Comparison of ENCODE assay signal across 17 cellular contexts in the genomic region with DNA sequence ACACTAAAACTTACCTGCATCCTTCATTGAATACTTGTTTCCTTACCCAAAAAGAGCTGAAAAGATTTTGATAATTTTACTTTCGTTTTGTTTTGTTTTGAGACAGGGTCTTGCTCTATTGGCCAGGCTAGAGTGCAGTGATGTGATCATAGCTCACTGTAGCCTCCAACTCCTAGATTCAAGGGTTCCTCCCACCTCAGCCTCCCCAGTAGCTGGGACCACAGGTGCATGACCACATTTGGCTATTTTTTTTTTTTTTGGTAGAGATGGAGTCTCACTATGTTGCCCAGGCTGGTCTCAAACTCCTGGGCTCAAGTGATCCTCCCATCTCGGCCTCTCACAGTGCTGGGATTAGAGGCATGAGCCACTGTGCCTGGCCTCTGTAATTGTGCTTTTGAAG. TPM values are rescaled to one million over a fixed set of nuclear protein-coding genes. Genes with fewer than 3 reads are reported as not detected.
"Had no signal": no experiment of that assay in that cellular context is flagged by ENCODE, and none has a peak within 500 bp of the region (broad histone marks: within the 10 kb centered on the region; RNA-seq: fewer than 3 reads in every experiment).

No MANE protein-coding gene starts in this region.

- H3K9me3 ChIP-seq: transverse colon, vagina had no signal

- ATAC-seq: activated CD4-positive, CD25-positive, alpha-beta regulatory T cell treated with anti-CD3 and anti-CD28 coated beads, Interleukin-2, amount 50 U/mL, for 24 hours; effector memory CD8-positive, alpha-beta T cell; left ventricle myocardium superior; natural killer cell treated with Interleukin-12 subunit alpha and Interleukin-12 subunit beta and Interleukin-15 and Interleukin-18, amount 100 ng/mL, for 72 hours; stimulated activated naive B cell treated with anti-CD40 and anti-IgM and Interleukin-4, amounts not matched to agents 10 μg/mL and 1 μg/mL and 100 μg/mL, for 72 hours had no signal

- H3K27me3 Mint-ChIP-seq: dendritic cell treated with granulocyte-macrophage colony-stimulating factor and Interleukin-4, amounts not matched to agents 40 ng/mL and 50 ng/mL, for 4 days; effector memory CD8-positive, alpha-beta T cell; natural killer cell treated with Interleukin-12 subunit alpha and Interleukin-12 subunit beta and Interleukin-15 and Interleukin-18, amount 100 ng/mL, for 72 hours; stimulated activated naive B cell treated with anti-CD40 and anti-IgM and Interleukin-4, amounts not matched to agents 10 μg/mL and 1 μg/mL and 100 μg/mL, for 72 hours had no signal

- H3K4me3 Mint-ChIP-seq: dendritic cell treated with granulocyte-macrophage colony-stimulating factor and Interleukin-4, amounts not matched to agents 40 ng/mL and 50 ng/mL, for 4 days; effector memory CD8-positive, alpha-beta T cell; natural killer cell treated with Interleukin-12 subunit alpha and Interleukin-12 subunit beta and Interleukin-15 and Interleukin-18, amount 100 ng/mL, for 72 hours; stimulated activated naive B cell treated with anti-CD40 and anti-IgM and Interleukin-4, amounts not matched to agents 10 μg/mL and 1 μg/mL and 100 μg/mL, for 72 hours had no signal

- H3K9me3 Mint-ChIP-seq: activated T-helper 2 cell treated with anti-CD3 and anti-CD28 coated beads, Interferon-gamma antibody, Interleukin-2, Interleukin-4, amounts not matched to agents 10 μg/mL and 5 μg/mL and 100 μg/mL, durations not matched to agents 14 hours and 24 hours and 36 hours; dendritic cell treated with granulocyte-macrophage colony-stimulating factor and Interleukin-4, amounts not matched to agents 40 ng/mL and 50 ng/mL, for 4 days; effector memory CD8-positive, alpha-beta T cell; natural killer cell treated with Interleukin-12 subunit alpha and Interleukin-12 subunit beta and Interleukin-15 and Interleukin-18, amount 100 ng/mL, for 72 hours; stimulated activated naive B cell treated with anti-CD40 and anti-IgM and Interleukin-4, amounts not matched to agents 10 μg/mL and 1 μg/mL and 100 μg/mL, for 72 hours had no signal

- H3K27ac Mint-ChIP-seq: activated T-helper 2 cell treated with anti-CD3 and anti-CD28 coated beads, Interferon-gamma antibody, Interleukin-2, Interleukin-4, amounts not matched to agents 10 μg/mL and 5 μg/mL and 100 μg/mL, durations not matched to agents 14 hours and 24 hours and 36 hours had no signal

- H3K4me3 ChIP-seq: transverse colon, vagina had no signal

- DNase-seq: activated T-cell treated with anti-CD3 and anti-CD28 coated beads for 4 hours; cerebellar nuclear complex; effector memory CD8-positive, alpha-beta T cell; kidney glomerular epithelial cell; mesenchymal stem cell; posterior cingulate gyrus; stimulated activated CD4-positive, alpha-beta T cell treated with anti-CD3 and anti-CD28 coated beads, Interleukin-2, amount 100 ng/mL, for 48 hours; stimulated activated naive B cell treated with anti-CD40 and anti-IgM and Interleukin-4, amounts not matched to agents 10 μg/mL and 1 μg/mL and 100 μg/mL, for 72 hours; SW 1271; transverse colon had no signal

- H3K36me3 Mint-ChIP-seq: natural killer cell treated with Interleukin-12 subunit alpha and Interleukin-12 subunit beta and Interleukin-15 and Interleukin-18, amount 100 ng/mL, for 72 hours had no signal

- H3K27me3 ChIP-seq: transverse colon, vagina had no signal

- H3K27ac ChIP-seq: transverse colon, vagina had no signal

RNA-seq across cellular contexts. Expression of a gene that starts 10.0 kb away (rescaled TPM):
- total RNA-seq: epithelial cell of proximal tubule had no signal

RNA-seq across cellular contexts. Expression of a gene that starts 13.1 kb away (rescaled TPM):
- total RNA-seq: activated T-helper 2 cell treated with anti-CD3 and anti-CD28 coated beads, Interferon-gamma antibody, Interleukin-2, Interleukin-4, amounts not matched to agents 10 μg/mL and 5 μg/mL and 100 μg/mL, durations not matched to agents 14 hours and 24 hours and 36 hours; epithelial cell of proximal tubule; natural killer cell treated with Interleukin-12 subunit alpha and Interleukin-12 subunit beta and Interleukin-15 and Interleukin-18, amount 100 ng/mL, for 72 hours had no signal

RNA-seq across cellular contexts. Expression of a gene that starts 28.4 kb away (rescaled TPM):
- total RNA-seq: activated T-helper 2 cell treated with anti-CD3 and anti-CD28 coated beads, Interferon-gamma antibody, Interleukin-2, Interleukin-4, amounts not matched to agents 10 μg/mL and 5 μg/mL and 100 μg/mL, durations not matched to agents 14 hours and 24 hours and 36 hours; epithelial cell of proximal tubule; natural killer cell treated with Interleukin-12 subunit alpha and Interleukin-12 subunit beta and Interleukin-15 and Interleukin-18, amount 100 ng/mL, for 72 hours had no signal
